In genomic region chr11:71734375-71734774, GRCh38 we compare ENCODE assay signal across 8 cellular contexts.
DNase-seq lines count a peak whose midpoint lies in the region; ATAC-seq and TF ChIP-seq lines count a peak whose summit lies in the region.
"Not testable (repeated sequence)": the region's sequence is repeated elsewhere in the genome, so short reads cannot be mapped to it uniquely, and the experiment has no call there.

No MANE protein-coding gene starts in this region.

- H3F3A ChIP-seq in GM23248 (ENCODE audit: insufficient read depth) = not testable (repeated sequence)

- not testable (repeated sequence) for H3K36me3 ChIP-seq in A673 (ENCODE audit: insufficient read depth, low read length, poor library complexity, severe bottlenecking); GM23248 (ENCODE audit: low read depth); OCI-LY7 (ENCODE audit: insufficient read depth, low read length); mucosa of descending colon (ENCODE audit: low read depth)

- not testable (repeated sequence) for H3K27ac ChIP-seq in A673 (ENCODE audit: low read depth, low read length, poor library complexity, severe bottlenecking); GM23248; OCI-LY7 (ENCODE audit: low read depth, low read length, poor library complexity, severe bottlenecking)

- not testable (repeated sequence) for H3K4me3 ChIP-seq in A673 (ENCODE audit: low read depth, low read length, poor library complexity, severe bottlenecking); GM23248; OCI-LY7 (ENCODE audit: low read depth, low read length, poor library complexity, severe bottlenecking); mucosa of descending colon

- in situ Hi-C loops in GM23248 (cut with MboI) = not testable (repeated sequence)

- H3K9me2 ChIP-seq in GM23248 (ENCODE audit: insufficient read depth); OCI-LY7 (ENCODE audit: insufficient read depth, low read length): not testable (repeated sequence)

- H3K4me2 ChIP-seq in GM23248 (ENCODE audit: unreplicated experiment); OCI-LY7 (ENCODE audit: low read length): not testable (repeated sequence)

- not testable (repeated sequence) for H4K20me1 ChIP-seq in GM23248 (ENCODE audit: insufficient read depth); OCI-LY7 (ENCODE audit: insufficient read depth, low read length)

- H3K27ac Mint-ChIP-seq in effector memory CD8-positive, alpha-beta T cell = not testable (repeated sequence)

- not testable (repeated sequence) for H3K4me1 ChIP-seq in A673 (ENCODE audit: insufficient read depth, low read length, poor library complexity, severe bottlenecking); GM23248 (ENCODE audit: insufficient read depth); OCI-LY7 (ENCODE audit: insufficient read depth, low read length, poor library complexity, severe bottlenecking); mucosa of descending colon (ENCODE audit: low read depth)

- 25% methylated on average over 3 of the region's 3 CpGs for WGBS in GM23248 (ENCODE audit: low coverage in 1 of 2, low lambda C conversion rate in 2 of 2, missing lambda C conversion rate in 2 of 2), 2 experiments

- BruUV-seq in A673 (replicated peaks; lab: Mats Ljungman, UMichigan); OCI-LY7 (replicated peaks; lab: Mats Ljungman, UMichigan): not testable (repeated sequence)

- peaks cover 42% of the 10 kb centered on the region in 2 donors for H3K27me3 Mint-ChIP-seq in effector memory CD8-positive, alpha-beta T cell

- H3K9me3 Mint-ChIP-seq in effector memory CD8-positive, alpha-beta T cell = not testable (repeated sequence)

- not testable (repeated sequence) for H3K9me3 ChIP-seq in A673 (ENCODE audit: low read depth, low read length, poor library complexity, severe bottlenecking); GM23248 (ENCODE audit: low read depth); OCI-LY7 (ENCODE audit: low read length); mucosa of descending colon

- DNase-seq in A673 (ENCODE audit: low spot score) = peak; percentile 11
- DNase-seq in GM23248 = peak; percentile 6
- not testable (repeated sequence) for DNase-seq in OCI-LY7 (ENCODE audit: low spot score)
- peak; percentile 3 to 8 for DNase-seq in activated CD4-positive, alpha-beta T cell treated with anti-CD3 and anti-CD28 coated beads for 24 hours (ENCODE audit: low read depth in 2 of 2)
- DNase-seq in activated T-cell treated with anti-CD3 and anti-CD28 coated beads, Interleukin-2, amount 50 U/mL, for 48 hours = peak; percentile 42 to 47
- DNase-seq in effector memory CD8-positive, alpha-beta T cell = peak; percentile 22 to 51 (median 24)
- DNase-seq in mucosa of descending colon = peak in 2 of 3 donors; percentile 47 to 48
- peak; percentile 28 for DNase-seq in stimulated activated CD4-positive, alpha-beta T cell treated with anti-CD3 and anti-CD28 coated beads, Interleukin-4, amount 100 ng/mL, for 24 hours

- not testable (repeated sequence) for H2AFZ ChIP-seq in GM23248; OCI-LY7 (ENCODE audit: low read length)

- H3K27me3 ChIP-seq in A673 (replicated peaks; ENCODE audit: insufficient read depth, low read depth, low read length, poor library complexity); GM23248 (replicated peaks; ENCODE audit: insufficient read depth): not testable (repeated sequence)

- ATAC-seq in effector memory CD8-positive, alpha-beta T cell (replicated peaks); mucosa of descending colon: not testable (repeated sequence)

- peak; percentile 42; the same call in 1 of the 2 replicates for TF ChIP-seq CTCF in A673 (conservative IDR thresholded peaks at IDR 0.05; ENCODE audit: low read depth, low read length)
- peak; percentile 48; the same call in 1 of the 2 replicates for TF ChIP-seq CTCF in OCI-LY7 (conservative IDR thresholded peaks at IDR 0.05; ENCODE audit: low read length)
- not testable (repeated sequence) for TF ChIP-seq CTCF in mucosa of descending colon (IDR thresholded peaks at IDR 0.05)

- H3K4me3 Mint-ChIP-seq in effector memory CD8-positive, alpha-beta T cell = not testable (repeated sequence)

- H3K79me2 ChIP-seq in GM23248 (ENCODE audit: insufficient read depth); OCI-LY7 (ENCODE audit: insufficient read depth, low read depth, low read length): not testable (repeated sequence)

- not testable (repeated sequence) for H3K36me3 Mint-ChIP-seq in effector memory CD8-positive, alpha-beta T cell (ENCODE audit: insufficient read depth)

- not testable (repeated sequence) for H3K4me1 Mint-ChIP-seq in effector memory CD8-positive, alpha-beta T cell (ENCODE audit: low read depth in 2 of 2)

- POLR2A ChIA-PET in A673 (lab: Charles Lee; ENCODE audit: low non-redundant PET); OCI-LY7 (lab: Charles Lee): not testable (repeated sequence)

- not testable (repeated sequence) for H3K9ac ChIP-seq in GM23248

- CTCF ChIA-PET in A673 (lab: Charles Lee); OCI-LY7 (lab: Charles Lee; ENCODE audit: unreplicated experiment): not testable (repeated sequence)

- intact Hi-C loops in A673 (cut with micrococcal nuclease; ENCODE audit: unreplicated experiment); OCI-LY7 (cut with micrococcal nuclease; ENCODE audit: unreplicated experiment); mucosa of descending colon (cut with DNase I, micrococcal nuclease): not testable (repeated sequence)
